Comparison of ENCODE assay signal across 12 cellular contexts in genomic region chr4:26311633-26312032, GRCh38.
"Had no signal": no experiment of that assay in that cellular context is flagged by ENCODE, and none has a peak within 500 bp of the region (broad histone marks: within the 10 kb centered on the region; RNA-seq: fewer than 3 reads in every experiment).

No MANE protein-coding gene starts in this region.

- ATAC-seq: left colon had no signal

- DNase-seq: activated CD4-positive, alpha-beta T cell treated with anti-CD3 and anti-CD28 coated beads, Interleukin-2, amount 10 ng/mL, durations not matched to agents 7 days and 5 days; colonic mucosa; esophagus squamous epithelium; foreskin fibroblast; head of caudate nucleus; left colon; SJCRH30; trophoblast cell had no signal

- H3K27me3 ChIP-seq: cardiac muscle cell, colonic mucosa, esophagus squamous epithelium, neutrophil, SJCRH30 had no signal

- H3K27ac ChIP-seq: cardiac muscle cell, colonic mucosa, esophagus squamous epithelium, SJCRH30, VCaP had no signal

- H3K27ac Mint-ChIP-seq: activated CD4-positive, alpha-beta T cell treated with anti-CD3 and anti-CD28 coated beads, Interleukin-2, amount 10 ng/mL, durations not matched to agents 7 days and 5 days had no signal

- H3K27me3 Mint-ChIP-seq: activated CD4-positive, alpha-beta T cell treated with anti-CD3 and anti-CD28 coated beads, Interleukin-2, amount 10 ng/mL, durations not matched to agents 7 days and 5 days; naive thymus-derived CD4-positive, alpha-beta T cell had no signal

- H3K4me3 ChIP-seq: cardiac muscle cell, colonic mucosa, esophagus squamous epithelium, SJCRH30 had no signal

- H3K4me3 Mint-ChIP-seq: activated CD4-positive, alpha-beta T cell treated with anti-CD3 and anti-CD28 coated beads, Interleukin-2, amount 10 ng/mL, durations not matched to agents 7 days and 5 days had no signal

- H3K9me3 ChIP-seq: colonic mucosa had no signal

- H3K36me3 ChIP-seq: cardiac muscle cell, colonic mucosa, esophagus squamous epithelium, neutrophil, SJCRH30 had no signal

- H3K4me1 ChIP-seq: colonic mucosa, esophagus squamous epithelium, SJCRH30 had no signal
